ENCODE assay signal across 8 cellular contexts in the genomic region with DNA sequence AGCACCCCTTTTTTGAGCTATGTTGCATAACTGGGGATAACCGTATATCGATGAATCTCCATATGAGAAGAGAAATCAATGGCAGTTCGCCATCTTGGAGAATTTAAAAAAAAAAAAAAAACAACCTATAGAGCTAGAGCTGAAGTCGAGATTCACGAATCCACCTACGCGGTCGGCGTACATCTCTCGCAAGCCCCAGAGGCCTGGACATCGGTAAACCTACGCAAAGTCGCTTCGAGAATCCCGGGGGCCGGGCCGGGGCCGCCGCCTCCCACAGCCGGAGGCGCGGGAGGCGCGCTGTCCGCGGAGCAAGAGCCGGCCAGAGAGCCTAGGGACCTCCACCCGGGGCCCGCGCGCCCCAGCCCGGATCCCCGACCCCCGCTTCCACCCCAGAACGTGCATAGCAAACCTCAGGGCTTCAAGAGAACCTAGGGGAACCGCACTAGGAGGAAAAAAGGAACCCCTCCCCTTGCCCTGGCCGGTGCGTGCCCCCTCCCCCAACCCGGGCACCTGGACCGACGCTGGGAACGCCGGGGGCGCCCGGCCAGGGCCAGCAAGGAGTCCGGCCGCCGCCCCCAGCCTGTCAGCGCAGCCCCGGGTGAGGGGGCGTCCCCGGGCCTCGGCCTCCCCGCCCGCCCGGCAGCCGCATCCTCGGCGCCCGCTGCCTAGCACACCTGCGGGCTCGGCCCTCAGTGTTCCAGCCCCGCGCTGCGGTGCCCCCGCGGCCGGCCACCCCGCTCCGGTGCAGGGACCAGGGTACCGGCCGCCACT. TPM values are rescaled to one million over a fixed set of nuclear protein-coding genes. Genes with fewer than 3 reads are reported as not detected.
DNase-seq lines count a peak whose midpoint lies in the region; ATAC-seq and TF ChIP-seq lines count a peak whose summit lies in the region.

No MANE protein-coding gene starts in this region.

- TF ChIP-seq POLR2A in erythroblast (IDR thresholded peaks at IDR 0.05; ENCODE audit: low read length) = no peak

- DNase-seq in BJ (ENCODE audit: low read depth) (no peak), NCI-H82 treated with DMSO at 0.1 percent for 48 hours (lab: John Stamatoyannopoulos, UW; ENCODE audit: unreplicated experiment) (peak; percentile 33), erythroblast (lab: John Stamatoyannopoulos, UW) (peak; percentile 74), mucosa of descending colon (peak; percentile 91 to 96 (median 92))
- DNase-seq in activated T-cell treated with anti-CD3 and anti-CD28 coated beads, Interleukin-2, amount 50 U/mL, for 1 hour = peak; percentile 84
- peak; percentile 41 to 54 for DNase-seq in stimulated activated CD8-positive, alpha-beta memory T cell treated with anti-CD3 and anti-CD28 coated beads, Interleukin-2, amount 100 ng/mL, for 48 hours (ENCODE audit: low read depth in 2 of 2)

- CTCF ChIA-PET in BJ (lab: Yijun Ruan, JAX) = interaction anchor here (0.7 to 1.5 kb wide), 3 partner anchors 33 to 250 kb away, joined by 3 to 4 read pairs (median 4); no protein-coding TSS in a partner anchor

- peak overlapping the region; percentile 97 for H3K4me3 ChIP-seq in BJ (ENCODE audit: low read depth, low read length)
- peak overlapping the region; percentile 56 for H3K4me3 ChIP-seq in mucosa of descending colon

- ATAC-seq in GM19372 (IDR thresholded peaks at IDR 0.05; ENCODE audit: low read depth, unreplicated experiment) = peak; percentile 70
- ATAC-seq in HG03469 (IDR thresholded peaks at IDR 0.05; ENCODE audit: unreplicated experiment) = peak; percentile 52
- ATAC-seq in mucosa of descending colon = peak; percentile 86

- H3K9me3 ChIP-seq in mucosa of descending colon = no peaks in the 10 kb centered on the region

- peaks cover 14% of the 10 kb centered on the region for H3K4me1 ChIP-seq in mucosa of descending colon (ENCODE audit: low read depth)

- 0 out of 2 replicates have a peak, but pooled peaks cover 4% of the 10 kb centered on the region for H3K36me3 ChIP-seq in BJ (ENCODE audit: control insufficient read depth, insufficient read depth, low read length)
- H3K36me3 ChIP-seq in mucosa of descending colon (ENCODE audit: low read depth) = no peaks in the 10 kb centered on the region

- intact Hi-C loops in mucosa of descending colon (cut with DNase I, micrococcal nuclease) = loop anchor here (5.0 to 10.0 kb wide), 3 partner anchors 212 to 252 kb away; no protein-coding TSS in a partner anchor

- no peak for TF ChIP-seq CTCF in BJ (IDR thresholded peaks at IDR 0.05; ENCODE audit: insufficient read depth, low read depth, low read length)
- no peak for TF ChIP-seq CTCF in mucosa of descending colon (IDR thresholded peaks at IDR 0.05)

- POLR2A ChIA-PET in BJ (lab: Charles Lee) = interaction anchor here (0.6 to 0.7 kb wide), 6 partner anchors 132 to 526 kb away, joined by 3 to 7 read pairs (median 4); no protein-coding TSS in a partner anchor

- H3K27me3 ChIP-seq in BJ (ENCODE audit: control insufficient read depth, insufficient read depth, low read length) = no peaks in the 10 kb centered on the region

RNA-seq across cellular contexts. Expression of a gene that starts 0.6 kb away (rescaled TPM):
- polyA plus RNA-seq in BJ (2011; rRNA removed) = 195 and 307 TPM in 2 replicates
- polyA minus RNA-seq in BJ (2011; rRNA and poly(A)+ RNA removed) = 56.8 and 63.1 TPM in 2 replicates
- 10 to 100 TPM; 35.5 to 49.9 (median 37.8) TPM for total RNA-seq in mucosa of descending colon
